28 cellular contexts compared by ENCODE assay signal in genomic region chr2:1839066-1839756, GRCh38.
DNase-seq lines count a peak whose midpoint lies in the region; ATAC-seq and TF ChIP-seq lines count a peak whose summit lies in the region.
"Had no signal": no experiment of that assay in that cellular context is flagged by ENCODE, and none has a peak within 500 bp of the region (broad histone marks: within the 10 kb centered on the region; RNA-seq: fewer than 3 reads in every experiment).

No MANE protein-coding gene starts in this region.

- 89 to 94% methylated on average over 34 of the region's 34 CpGs for WGBS in heart right ventricle, 2 donors

- H3K27ac ChIP-seq in heart right ventricle, result no peak overlapping the region
- H3K27ac ChIP-seq in WERI-Rb-1, result no peak overlapping the region
- H3K27ac ChIP-seq in neural progenitor cell, result no peak overlapping the region
- H3K27ac ChIP-seq: ascending aorta, GM23248, neutrophil had no signal

- peaks cover 24% of the 10 kb centered on the region for H3K4me1 Mint-ChIP-seq in neural progenitor cell
- H3K4me1 Mint-ChIP-seq: activated T-helper 17 cell treated with anti-CD3 and anti-CD28 coated beads, Interleukin-2, amount 50 U/mL, for 72 hours; central memory CD8-positive, alpha-beta T cell; stimulated activated effector memory CD8-positive, alpha-beta T cell treated with anti-CD3 and anti-CD28 coated beads, Interleukin-12 subunit alpha, Interleukin-12 subunit beta, amount 100 ng/mL, for 72 hours had no signal

- ATAC-seq in heart right ventricle, result no peak
- ATAC-seq: activated naive CD4-positive, alpha-beta T cell treated with anti-CD3 and anti-CD28 coated beads, Interleukin-2, amount 50 U/mL, for 72 hours; activated T-helper 17 cell treated with anti-CD3 and anti-CD28 coated beads, Interleukin-2, amount 50 U/mL, for 72 hours; SK-N-SH treated with all-trans-retinoic acid at 6 μM for 48 hours; stimulated activated effector memory CD8-positive, alpha-beta T cell treated with anti-CD3 and anti-CD28 coated beads, Interleukin-12 subunit alpha, Interleukin-12 subunit beta, amount 100 ng/mL, for 72 hours had no signal

- H3K27me3 ChIP-seq in heart right ventricle (peaks cover 0 to 21% (median 0%) of the 10 kb centered on the region in 7 donors), WERI-Rb-1 (ENCODE audit: insufficient read depth, low read depth, severe bottlenecking) (no peaks in the 10 kb centered on the region), neural progenitor cell (no peaks in the 10 kb centered on the region)
- H3K27me3 ChIP-seq: ascending aorta, neutrophil had no signal

- no peak overlapping the region for H2AFZ ChIP-seq in neural progenitor cell (replicated peaks)
- H2AFZ ChIP-seq: GM23248 had no signal

- H3K9ac ChIP-seq in neural progenitor cell, result no peak overlapping the region
- H3K9ac ChIP-seq: GM23248 had no signal

- peaks cover 17% of the 10 kb centered on the region for H3F3A ChIP-seq in neural progenitor cell (ENCODE audit: low read depth)

- no peak overlapping the region for H3K4me3 ChIP-seq in heart right ventricle
- H3K4me3 ChIP-seq in WERI-Rb-1 (ENCODE audit: low read depth, low read length), result no peak overlapping the region
- no peak overlapping the region for H3K4me3 ChIP-seq in neural progenitor cell
- H3K4me3 ChIP-seq: ascending aorta, GM23248 had no signal

- peaks cover 10% of the 10 kb centered on the region for H3K27me3 Mint-ChIP-seq in neural progenitor cell (ENCODE audit: insufficient read depth, low read depth)
- H3K27me3 Mint-ChIP-seq: central memory CD8-positive, alpha-beta T cell had no signal

- peaks cover 3% of the 10 kb centered on the region for H3K9me3 Mint-ChIP-seq in neural progenitor cell
- H3K9me3 Mint-ChIP-seq: activated naive CD4-positive, alpha-beta T cell treated with anti-CD3 and anti-CD28 coated beads, Interleukin-2, amount 50 U/mL, for 72 hours; activated T-helper 17 cell treated with anti-CD3 and anti-CD28 coated beads, Interleukin-2, amount 50 U/mL, for 72 hours; central memory CD8-positive, alpha-beta T cell; stimulated activated effector memory CD8-positive, alpha-beta T cell treated with anti-CD3 and anti-CD28 coated beads, Interleukin-12 subunit alpha, Interleukin-12 subunit beta, amount 100 ng/mL, for 72 hours; T-helper 2 cell treated with Interferon-gamma antibody and Interleukin-4, amounts not matched to agents 5 μg/mL and 100 μg/mL, for 36 hours had no signal

- H3K9me3 ChIP-seq in heart right ventricle, result no peaks in the 10 kb centered on the region
- H3K9me3 ChIP-seq in WERI-Rb-1 (ENCODE audit: severe bottlenecking), result no peaks in the 10 kb centered on the region
- H3K9me3 ChIP-seq in neural progenitor cell (ENCODE audit: low read depth), result no peaks in the 10 kb centered on the region
- H3K9me3 ChIP-seq: ascending aorta, neutrophil had no signal

- intact Hi-C loops in cardiac septum (cut with DNase I) (no loop called here), heart right ventricle (cut with DNase I) (no loop called here)

- no peak overlapping the region for H3K4me3 Mint-ChIP-seq in neural progenitor cell
- H3K4me3 Mint-ChIP-seq: activated T-helper 17 cell treated with anti-CD3 and anti-CD28 coated beads, Interleukin-2, amount 50 U/mL, for 72 hours; central memory CD8-positive, alpha-beta T cell; stimulated activated effector memory CD8-positive, alpha-beta T cell treated with anti-CD3 and anti-CD28 coated beads, Interleukin-12 subunit alpha, Interleukin-12 subunit beta, amount 100 ng/mL, for 72 hours; T-helper 2 cell treated with Interferon-gamma antibody and Interleukin-4, amounts not matched to agents 5 μg/mL and 100 μg/mL, for 36 hours had no signal

- peaks cover 0 to 8% (median 0%) of the 10 kb centered on the region in 9 donors for H3K4me1 ChIP-seq in heart right ventricle
- peaks cover 19% of the 10 kb centered on the region for H3K4me1 ChIP-seq in neural progenitor cell

- H3K36me3 ChIP-seq in heart right ventricle (no peaks in the 10 kb centered on the region), WERI-Rb-1 (no peaks in the 10 kb centered on the region), neural progenitor cell (no peaks in the 10 kb centered on the region)
- H3K36me3 ChIP-seq: ascending aorta, neutrophil had no signal

- no peaks in the 10 kb centered on the region for H4K20me1 ChIP-seq in neural progenitor cell (ENCODE audit: low read depth)

- peak overlapping the region; percentile 11 for H3K27ac Mint-ChIP-seq in neural progenitor cell
- H3K27ac Mint-ChIP-seq: activated naive CD4-positive, alpha-beta T cell treated with anti-CD3 and anti-CD28 coated beads, Interleukin-2, amount 50 U/mL, for 72 hours; activated T-helper 17 cell treated with anti-CD3 and anti-CD28 coated beads, Interleukin-2, amount 50 U/mL, for 72 hours; stimulated activated effector memory CD8-positive, alpha-beta T cell treated with anti-CD3 and anti-CD28 coated beads, Interleukin-12 subunit alpha, Interleukin-12 subunit beta, amount 100 ng/mL, for 72 hours; T-helper 2 cell treated with Interferon-gamma antibody and Interleukin-4, amounts not matched to agents 5 μg/mL and 100 μg/mL, for 36 hours had no signal

- H3K79me2 ChIP-seq in neural progenitor cell (ENCODE audit: low read depth), result no peaks in the 10 kb centered on the region

- H3K4me2 ChIP-seq in neural progenitor cell, result no peak overlapping the region

- TF ChIP-seq CTCF in heart right ventricle (IDR thresholded peaks at IDR 0.05) (no peak), WERI-Rb-1 (IDR thresholded peaks at IDR 0.05; ENCODE audit: low read depth, low read length) (0 out of 2 replicates have a peak, but pooled peaks have one; percentile 17), neural progenitor cell (IDR thresholded peaks at IDR 0.05) (peak; percentile 36)

- peak; percentile 72 for DNase-seq in cardiac septum (ENCODE audit: low spot score)
- DNase-seq in heart right ventricle, result no peak
- DNase-seq in WERI-Rb-1, result no peak
- no peak for DNase-seq in neural progenitor cell (ENCODE audit: low spot score)
- DNase-seq in NCI-H1930 (lab: John Stamatoyannopoulos, UW), result no peak
- no peak for DNase-seq in NCI-H82 treated with DMSO at 0.1 percent for 48 hours (lab: John Stamatoyannopoulos, UW; ENCODE audit: unreplicated experiment)
- no peak for DNase-seq in COLO668 (lab: John Stamatoyannopoulos, UW; ENCODE audit: unreplicated experiment)
- DNase-seq in retina, result no peak
- DNase-seq: 8988T; activated CD4-positive, alpha-beta T cell treated with anti-CD3 and anti-CD28 coated beads, Interleukin-2, amount 50 U/mL, for 48 hours; activated CD4-positive, CD25-positive, alpha-beta regulatory T cell; activated CD8-positive, alpha-beta memory T cell treated with anti-CD3 and anti-CD28 coated beads, Interleukin-2, amount 50 U/mL, for 4 hours; DMS53; GDM1; glutamatergic neuron; GM23248; MV-4-11; NCI-H187 treated with DMSO at 0.1 percent for 48 hours; NCI-H2227 treated with DMSO at 0.1 percent for 48 hours; NCI-H774 had no signal

- H3K36me3 Mint-ChIP-seq in neural progenitor cell, result no peaks in the 10 kb centered on the region
- H3K36me3 Mint-ChIP-seq: activated naive CD4-positive, alpha-beta T cell treated with anti-CD3 and anti-CD28 coated beads, Interleukin-2, amount 50 U/mL, for 72 hours; stimulated activated effector memory CD8-positive, alpha-beta T cell treated with anti-CD3 and anti-CD28 coated beads, Interleukin-12 subunit alpha, Interleukin-12 subunit beta, amount 100 ng/mL, for 72 hours had no signal

Comparison
In these comparisons a context has a peak if more than half of its experiments do, and no peak if none do; other contexts are left out.
1. CTCF ChIP-seq: peak in WERI-Rb-1 (single experiment) and neural progenitor cell (single experiment); none in heart right ventricle (0 of 9).